In genomic region chr4:986949-987688, GRCh38 we compare ENCODE assay signal across 1 cellular context.
TF ChIP-seq lines count a peak whose summit lies in the region.

Gene IDUA, plus strand, starts transcription at chr4:987044. Its CDS starts 41 bp downstream, at chr4:987085.

TF ChIP-seq in GM12878, 131 proteins besides CTCF, POLR2A, EP300 and RAD21 (continued from another document and continues in another):
- TF ChIP-seq TCF3 (IDR thresholded peaks at IDR 0.05; ENCODE audit: borderline replicate concordance, insufficient read depth, low read depth, low read length) (no peak), NBN (IDR thresholded peaks at IDR 0.05) (no peak), ZSCAN29 (IDR thresholded peaks at IDR 0.05) (peak; percentile 77; the same call in 1 of the 2 replicates), GATAD2B (conservative IDR thresholded peaks at IDR 0.05; ENCODE audit: low read depth) (peak; percentile 100), RFX5 (IDR thresholded peaks at IDR 0.05; ENCODE audit: low read depth, low read length) (no peak), MYC (IDR thresholded peaks at IDR 0.05; ENCODE audit: insufficient read depth, insufficient read length, insufficient replicate concordance, low read length, severe bottlenecking) (peak; percentile 60), E4F1 (IDR thresholded peaks at IDR 0.05; ENCODE audit: borderline replicate concordance, partially characterized antibody) (no peak), REST (IDR thresholded peaks at IDR 0.05; ENCODE audit: low read depth, low read length) (no peak), RCOR1 (conservative IDR thresholded peaks at IDR 0.05; ENCODE audit: low read depth, low read length) (0 out of 2 replicates have a peak, but pooled peaks have one; percentile 22), SKIL (IDR thresholded peaks at IDR 0.05; ENCODE audit: low read depth, poor library complexity, severe bottlenecking) (no peak), PAX8 (IDR thresholded peaks at IDR 0.05) (no peak), ATF2 (IDR thresholded peaks at IDR 0.05; ENCODE audit: low read length) (no peak), NKRF (conservative IDR thresholded peaks at IDR 0.05) (peak; percentile 98), YY1 (IDR thresholded peaks at IDR 0.05; ENCODE audit: low read depth, low read length) (peak; percentile 43; the same call in 1 of the 2 replicates), SMARCA5 (IDR thresholded peaks at IDR 0.05) (peak; percentile 89), LARP7 (IDR thresholded peaks at IDR 0.05) (peak; percentile 98), STAT1 (conservative IDR thresholded peaks at IDR 0.05) (peak; percentile 89; the same call in 1 of the 2 replicates), RELA (IDR thresholded peaks at IDR 0.05; ENCODE audit: borderline replicate concordance, partially characterized antibody) (peak; percentile 9), SMAD1 (IDR thresholded peaks at IDR 0.05; ENCODE audit: low read depth, partially characterized antibody) (no peak), PML (IDR thresholded peaks at IDR 0.05; ENCODE audit: low read length) (no peak), PRDM15 (CRISPR knock-in tag; IDR thresholded peaks at IDR 0.05) (no peak), DPF2 (IDR thresholded peaks at IDR 0.05) (peak; percentile 85), TBL1XR1 (IDR thresholded peaks at IDR 0.05; ENCODE audit: low read depth, low read length) (no peak), NR2C1 (IDR thresholded peaks at IDR 0.05) (peak; percentile 91), RELB (IDR thresholded peaks at IDR 0.05; ENCODE audit: low read depth) (no peak), CBX3 (IDR thresholded peaks at IDR 0.05; ENCODE audit: borderline replicate concordance, low read depth) (no peak), RUNX3 (IDR thresholded peaks at IDR 0.05; ENCODE audit: low read length) (no peak), ZZZ3 (IDR thresholded peaks at IDR 0.05; ENCODE audit: control insufficient read depth, insufficient read length, low read depth) (no peak), MAX (IDR thresholded peaks at IDR 0.05; ENCODE audit: low read depth, low read length) (peak; percentile 75), CREB1 (IDR thresholded peaks at IDR 0.05; ENCODE audit: low read depth) (no peak), ZNF384 (IDR thresholded peaks at IDR 0.05; ENCODE audit: borderline replicate concordance, low read depth, low read length) (no peak), EGR1 (IDR thresholded peaks at IDR 0.05; ENCODE audit: borderline replicate concordance in 1 of 2, low read depth in 2 of 2, low read length in 2 of 2) (peak in 1 of 2 experiments; percentile 84; a peak in 2 of 3 replicates), BCLAF1 (IDR thresholded peaks at IDR 0.05) (0 out of 2 replicates have a peak, but pooled peaks have one; percentile 61), RBBP5 (conservative IDR thresholded peaks at IDR 0.05) (no peak), RB1 (IDR thresholded peaks at IDR 0.05; ENCODE audit: borderline replicate concordance) (peak; percentile 84; the same call in 1 of the 2 replicates), FOS (IDR thresholded peaks at IDR 0.05; ENCODE audit: borderline replicate concordance, extremely low read depth, insufficient read length) (no peak), GABPA (IDR thresholded peaks at IDR 0.05; ENCODE audit: low read depth) (no peak), STAT3 (IDR thresholded peaks at IDR 0.05; ENCODE audit: low read depth, low read length) (no peak)
